In genomic region chr19:4971424-4971793, GRCh38 we compare ENCODE assay signal across 8 cellular contexts. TPM values are rescaled to one million over a fixed set of nuclear protein-coding genes. Genes with fewer than 3 reads are reported as not detected.
DNase-seq lines count a peak whose midpoint lies in the region; ATAC-seq and TF ChIP-seq lines count a peak whose summit lies in the region.

No MANE protein-coding gene starts in this region.

- H3K9me3 ChIP-seq in heart left ventricle, result no peaks in the 10 kb centered on the region
- no peaks in the 10 kb centered on the region for H3K9me3 ChIP-seq in duodenal mucosa (ENCODE audit: control insufficient read depth in 1 of 2, low read length in 2 of 2)

- H3K4me1 ChIP-seq in heart left ventricle, result peaks cover 0 to 71% (median 51%) of the 10 kb centered on the region in 12 donors
- peaks cover 37 to 38% of the 10 kb centered on the region in 2 donors for H3K4me1 ChIP-seq in duodenal mucosa (ENCODE audit: control insufficient read depth in 1 of 2, insufficient read depth in 2 of 2, low read length in 2 of 2)

- H3K27me3 Mint-ChIP-seq in T-cell, result no peaks in the 10 kb centered on the region
- no peaks in the 10 kb centered on the region for H3K27me3 Mint-ChIP-seq in natural killer cell (ENCODE audit: low read depth in 2 of 2)

- peak overlapping the region in 11 of 12 donors; percentile 2 to 87 (median 66) for H3K27ac ChIP-seq in heart left ventricle
- H3K27ac ChIP-seq in duodenal mucosa (ENCODE audit: low read depth, low read length), result no peak overlapping the region

- DNase-seq in heart left ventricle, result peak in 1 of 5 donors; percentile 71
- no peak for DNase-seq in Right ventricle myocardium inferior (ENCODE audit: missing footprints)
- DNase-seq in T-cell, result peak in 11 of 34 experiments; percentile 14 to 48 (median 25)
- no peak for DNase-seq in natural killer cell
- no peak for DNase-seq in effector CD8-positive, alpha-beta T cell (lab: John Stamatoyannopoulos, UW)

- intact Hi-C loops in heart left ventricle (cut with DNase I), result loop anchor here in 8 of 10 donors (2.0 to 10.0 kb wide), 5 partner anchors 46 to 61 kb away; no protein-coding TSS in a partner anchor
- intact Hi-C loops in Right ventricle myocardium inferior (cut with DNase I), result loop anchor here (2.0 kb wide), 2 partner anchors 51 to 59 kb away; no protein-coding TSS in a partner anchor
- intact Hi-C loops in natural killer cell (cut with micrococcal nuclease), result no loop called here

- TF ChIP-seq CTCF in heart left ventricle (IDR thresholded peaks at IDR 0.05), result no peak
- no peak for TF ChIP-seq CTCF in natural killer cell (IDR thresholded peaks at IDR 0.05)

- peaks cover 39 to 45% (median 43%) of the 10 kb centered on the region in 3 donors for H3K4me1 Mint-ChIP-seq in T-cell
- peaks cover 41 to 45% of the 10 kb centered on the region in 2 donors for H3K4me1 Mint-ChIP-seq in natural killer cell

- WGBS in heart left ventricle, 4 donors, result 25 to 39% (median 38%) methylated on average over 8 to 10 of the region's 10 CpGs

- ATAC-seq in heart left ventricle (no peak), Right ventricle myocardium inferior (no peak), T-cell (replicated peaks in 1 of 4) (no peak), natural killer cell (no peak), GM18873 (IDR thresholded peaks at IDR 0.05; ENCODE audit: low FRiP score, unreplicated experiment) (no peak), GM19328 (IDR thresholded peaks at IDR 0.05; ENCODE audit: unreplicated experiment) (no peak)

- H3K27me3 ChIP-seq in heart left ventricle (no peaks in the 10 kb centered on the region), duodenal mucosa (ENCODE audit: control insufficient read depth in 1 of 2, insufficient read depth in 2 of 2, low read length in 2 of 2) (no peaks in the 10 kb centered on the region)

- H3K36me3 ChIP-seq in heart left ventricle (no peaks in the 10 kb centered on the region), duodenal mucosa (ENCODE audit: control insufficient read depth in 1 of 2, insufficient read depth in 2 of 2, low read length in 2 of 2) (peaks cover 0 to under 1% of the 10 kb centered on the region in 2 donors)

- H3K9ac ChIP-seq in duodenal mucosa (ENCODE audit: low read depth in 1 of 2, low read length in 2 of 2), result peak overlapping the region; percentile 54 to 58

- POLR2A ChIA-PET in T-cell (lab: Charles Lee), result interaction anchor here in 1 of 2 donors (0.6 kb wide), 1 partner anchor 327 kb away, joined by 3 read pairs; no protein-coding TSS in a partner anchor

- H3K36me3 Mint-ChIP-seq in T-cell (peaks cover 4% of the 10 kb centered on the region), natural killer cell (no peaks in the 10 kb centered on the region)

- H3K27ac Mint-ChIP-seq in T-cell, result peak overlapping the region in 1 of 2 donors; percentile 22
- peak overlapping the region; percentile 89 to 92 for H3K27ac Mint-ChIP-seq in natural killer cell

- H3K4me3 ChIP-seq in heart left ventricle, result peak overlapping the region in 11 of 12 donors; percentile 55 to 92 (median 69)
- H3K4me3 ChIP-seq in duodenal mucosa (ENCODE audit: low read depth in 1 of 2, low read length in 2 of 2), result peak overlapping the region; percentile 70 to 75

- H3K4me3 Mint-ChIP-seq in T-cell, result peak overlapping the region; percentile 85 to 96 (median 87)
- peak overlapping the region; percentile 90 for H3K4me3 Mint-ChIP-seq in natural killer cell

- H3K9me3 Mint-ChIP-seq in T-cell (no peaks in the 10 kb centered on the region), natural killer cell (no peaks in the 10 kb centered on the region)

- CTCF ChIA-PET in T-cell (lab: Charles Lee), result interaction anchor here (0.5 to 0.6 kb wide), 2 partner anchors 143 to 257 kb away, joined by 4 to 5 read pairs; no protein-coding TSS in a partner anchor

- TF ChIP-seq POLR2A in heart left ventricle (IDR thresholded peaks at IDR 0.05), result no peak

RNA-seq across cellular contexts. Expression of gene KDM4B, which starts 2.5 kb away (rescaled TPM):
- total RNA-seq in heart left ventricle, result 10 to 100 TPM; 21.5 to 36.5 (median 28.1) TPM
- 10 to 100 TPM; 22.6 to 24.3 TPM for polyA plus RNA-seq in heart left ventricle
- total RNA-seq in Right ventricle myocardium inferior, result 38.6 TPM
- total RNA-seq in T-cell, result 10 to 100 TPM; 44.6 to 59.2 (median 47.8) TPM
- total RNA-seq in natural killer cell, result 10 to 100 TPM; 68.0 to 73.5 (median 68.1) TPM
